In the genomic region with DNA sequence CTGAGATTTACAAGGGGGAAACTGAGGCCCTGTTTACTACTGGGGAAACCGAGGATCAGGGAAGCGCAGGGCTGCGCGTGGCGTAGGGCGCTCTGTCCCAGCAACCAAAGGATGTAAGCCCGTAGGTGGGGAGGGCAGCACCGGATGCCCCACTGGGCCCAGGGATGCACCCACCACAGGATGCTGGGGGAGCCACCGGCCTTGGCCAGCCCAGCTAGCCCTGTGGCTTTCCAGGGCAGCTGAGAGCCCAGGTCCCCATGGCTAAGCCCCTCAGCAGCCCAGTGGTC, we compare ENCODE assay signal across 8 cellular contexts. TPM values are rescaled to one million over a fixed set of nuclear protein-coding genes. Genes with fewer than 3 reads are reported as not detected.
DNase-seq lines count a peak whose midpoint lies in the region; ATAC-seq and TF ChIP-seq lines count a peak whose summit lies in the region.

No MANE protein-coding gene starts in this region.

- H4K20me1 ChIP-seq in hepatocyte (ENCODE audit: insufficient read depth, poor library complexity, severe bottlenecking), result no peaks in the 10 kb centered on the region

- H3K36me3 ChIP-seq in WERI-Rb-1 (peaks cover 36% of the 10 kb centered on the region), hepatocyte (replicated peaks; ENCODE audit: insufficient read depth, low read depth) (no peaks in the 10 kb centered on the region)

- no peaks in the 10 kb centered on the region for H3K27me3 ChIP-seq in WERI-Rb-1 (ENCODE audit: insufficient read depth, low read depth, severe bottlenecking)
- no peaks in the 10 kb centered on the region for H3K27me3 ChIP-seq in hepatocyte

- peak overlapping the region; percentile 60 for H2AFZ ChIP-seq in hepatocyte

- H3K27ac Mint-ChIP-seq in stimulated activated effector memory CD8-positive, alpha-beta T cell treated with anti-CD3 and anti-CD28 coated beads, Interleukin-12 subunit alpha, Interleukin-12 subunit beta, amount 100 ng/mL, for 72 hours, result peak overlapping the region; percentile 96

- peak overlapping the region; percentile 83 for H3K4me2 ChIP-seq in hepatocyte

- WGBS in hepatocyte (ENCODE audit: low lambda C conversion rate, missing lambda C conversion rate), result 92% methylated on average over 9 of the region's 9 CpGs

- peak overlapping the region; percentile 64 for H3K27ac ChIP-seq in WERI-Rb-1
- peak overlapping the region; percentile 59 for H3K27ac ChIP-seq in hepatocyte

- peak overlapping the region; percentile 23 for H3K4me3 ChIP-seq in WERI-Rb-1 (ENCODE audit: low read depth, low read length)
- no peak overlapping the region for H3K4me3 ChIP-seq in hepatocyte

- H3K79me2 ChIP-seq in hepatocyte, result peaks cover 22% of the 10 kb centered on the region

- H3K9me3 ChIP-seq in WERI-Rb-1 (ENCODE audit: severe bottlenecking) (no peaks in the 10 kb centered on the region), hepatocyte (ENCODE audit: low read depth) (no peaks in the 10 kb centered on the region)

- DNase-seq in WERI-Rb-1 (no peak), hepatocyte (ENCODE audit: low spot score) (no peak), NCI-H187 (lab: John Stamatoyannopoulos, UW) (no peak), NAMALWA (ENCODE audit: low spot score) (no peak)
- no peak for DNase-seq in stimulated activated effector memory CD8-positive, alpha-beta T cell treated with anti-CD3 and anti-CD28 coated beads, Interleukin-12 subunit alpha, Interleukin-12 subunit beta, amount 100 ng/mL, for 72 hours (ENCODE audit: low spot score in 2 of 2)

- H3K9me2 ChIP-seq in hepatocyte (replicated peaks; ENCODE audit: insufficient read depth), result no peaks in the 10 kb centered on the region

- ATAC-seq in GM21786 (IDR thresholded peaks at IDR 0.05; ENCODE audit: unreplicated experiment) (peak; percentile 30), HG03457 (IDR thresholded peaks at IDR 0.05; ENCODE audit: unreplicated experiment) (no peak), GM18909 (IDR thresholded peaks at IDR 0.05; ENCODE audit: poor library complexity, unreplicated experiment) (no peak)
- ATAC-seq in stimulated activated effector memory CD8-positive, alpha-beta T cell treated with anti-CD3 and anti-CD28 coated beads, Interleukin-12 subunit alpha, Interleukin-12 subunit beta, amount 100 ng/mL, for 72 hours, result peak; percentile 63

- H3K36me3 Mint-ChIP-seq in stimulated activated effector memory CD8-positive, alpha-beta T cell treated with anti-CD3 and anti-CD28 coated beads, Interleukin-12 subunit alpha, Interleukin-12 subunit beta, amount 100 ng/mL, for 72 hours, result peaks cover 66% of the 10 kb centered on the region

- no peak for TF ChIP-seq CTCF in WERI-Rb-1 (IDR thresholded peaks at IDR 0.05; ENCODE audit: low read depth, low read length)
- no peak for TF ChIP-seq CTCF in hepatocyte (IDR thresholded peaks at IDR 0.05; ENCODE audit: poor library complexity)

- H3K9me3 Mint-ChIP-seq in stimulated activated effector memory CD8-positive, alpha-beta T cell treated with anti-CD3 and anti-CD28 coated beads, Interleukin-12 subunit alpha, Interleukin-12 subunit beta, amount 100 ng/mL, for 72 hours, result no peaks in the 10 kb centered on the region

- peak overlapping the region; percentile 93 for H3K4me3 Mint-ChIP-seq in stimulated activated effector memory CD8-positive, alpha-beta T cell treated with anti-CD3 and anti-CD28 coated beads, Interleukin-12 subunit alpha, Interleukin-12 subunit beta, amount 100 ng/mL, for 72 hours

- peaks cover 42% of the 10 kb centered on the region for H3K4me1 Mint-ChIP-seq in stimulated activated effector memory CD8-positive, alpha-beta T cell treated with anti-CD3 and anti-CD28 coated beads, Interleukin-12 subunit alpha, Interleukin-12 subunit beta, amount 100 ng/mL, for 72 hours

- H3K4me1 ChIP-seq in hepatocyte (ENCODE audit: insufficient read depth), result peaks cover 12% of the 10 kb centered on the region

RNA-seq across cellular contexts. Expression of a gene that starts 33.4 kb away (rescaled TPM):
- 415 and 419 TPM in 2 replicates for total RNA-seq in hepatocyte
- polyA plus RNA-seq in hepatocyte, result 386 and 422 TPM in 2 replicates

Comparison
In these comparisons a context has a peak if more than half of its experiments do, and no peak if none do; other contexts are left out.
1. ATAC-seq: peak in GM21786 (single experiment) and stimulated activated effector memory CD8-positive, alpha-beta T cell treated with anti-CD3 and anti-CD28 coated beads, Interleukin-12 subunit alpha, Interleukin-12 subunit beta, amount 100 ng/mL, for 72 hours (single experiment); none in HG03457 (single experiment) and GM18909 (single experiment).